Comparison of ENCODE assay signal across 16 cellular contexts in the genomic region with DNA sequence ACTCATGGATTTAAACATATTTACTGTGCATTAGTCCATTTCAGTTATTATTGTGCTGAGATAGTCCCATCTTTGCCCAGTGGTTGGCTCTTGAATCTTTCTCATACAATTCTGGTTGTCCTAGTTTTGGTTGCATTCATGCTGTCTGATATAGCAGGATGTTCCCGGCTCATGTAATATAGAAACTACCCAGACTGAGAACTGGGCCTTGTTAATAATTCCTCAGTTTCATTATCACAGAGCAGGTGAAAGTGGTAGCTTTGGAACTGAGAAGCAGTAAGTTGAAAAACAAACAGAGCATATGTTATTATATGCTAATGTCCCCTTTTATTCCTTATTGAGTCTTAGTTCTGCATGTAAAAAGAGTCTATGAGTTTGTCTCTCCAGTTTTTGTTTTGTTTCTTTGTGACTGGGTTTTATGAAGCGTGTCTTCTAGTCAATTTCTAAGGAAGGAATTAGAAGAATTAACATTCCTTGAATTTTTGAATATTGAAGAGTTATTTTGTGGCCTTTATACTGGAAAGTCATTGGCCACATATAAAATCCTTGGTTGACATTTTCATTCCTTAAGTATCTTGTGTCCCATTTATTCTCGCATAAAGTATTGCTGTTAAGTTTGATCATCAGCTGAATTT. TPM values are rescaled to one million over a fixed set of nuclear protein-coding genes. Genes with fewer than 3 reads are reported as not detected.
DNase-seq lines count a peak whose midpoint lies in the region; ATAC-seq and TF ChIP-seq lines count a peak whose summit lies in the region.
"Had no signal": no experiment of that assay in that cellular context is flagged by ENCODE, and none has a peak within 500 bp of the region (broad histone marks: within the 10 kb centered on the region; RNA-seq: fewer than 3 reads in every experiment).

No MANE protein-coding gene starts in this region.

- H3K27me3 Mint-ChIP-seq in activated CD8-positive, alpha-beta memory T cell treated with anti-CD3 and anti-CD28 coated beads, Interleukin-2, amount 10 ng/mL, durations not matched to agents 7 days and 5 days = no peaks in the 10 kb centered on the region

- H3K4me3 Mint-ChIP-seq in activated CD8-positive, alpha-beta memory T cell treated with anti-CD3 and anti-CD28 coated beads, Interleukin-2, amount 10 ng/mL, durations not matched to agents 7 days and 5 days = no peak overlapping the region
- H3K4me3 Mint-ChIP-seq: mesothelial cell of epicardium had no signal

- H3K27ac ChIP-seq in HUES6 (ENCODE audit: low read depth, low read length) (peak overlapping the region; percentile 40; the same call in 1 of the 2 replicates), osteoblast (ENCODE audit: low read depth, low read length) (peak overlapping the region; percentile 11)
- H3K27ac ChIP-seq: cardiac muscle cell, parathyroid adenoma, suprapubic skin had no signal

- no peaks in the 10 kb centered on the region for H3K9me3 Mint-ChIP-seq in activated CD8-positive, alpha-beta memory T cell treated with anti-CD3 and anti-CD28 coated beads, Interleukin-2, amount 10 ng/mL, durations not matched to agents 7 days and 5 days (ENCODE audit: low read depth)

- CTCF ChIA-PET in activated CD8-positive, alpha-beta memory T cell treated with anti-CD3 and anti-CD28 coated beads, Interleukin-2, amount 10 ng/mL, durations not matched to agents 7 days and 5 days (lab: Charles Lee) = no interaction called here

- ATAC-seq in activated CD8-positive, alpha-beta memory T cell treated with anti-CD3 and anti-CD28 coated beads, Interleukin-2, amount 10 ng/mL, durations not matched to agents 7 days and 5 days = peak; percentile 47
- ATAC-seq in GM21717 (IDR thresholded peaks at IDR 0.05; ENCODE audit: unreplicated experiment) (peak; percentile 75), SK-N-SH treated with all-trans-retinoic acid at 6 μM for 48 hours (no peak), HG02623 (IDR thresholded peaks at IDR 0.05; ENCODE audit: unreplicated experiment) (no peak), HG03521 (IDR thresholded peaks at IDR 0.05; ENCODE audit: unreplicated experiment) (no peak)
- ATAC-seq: HCT116 had no signal

- no peaks in the 10 kb centered on the region for H4K20me1 ChIP-seq in osteoblast (ENCODE audit: insufficient read depth, low read length)

- H3K9me3 ChIP-seq in HUES6 (ENCODE audit: control insufficient read depth, insufficient read depth, low read depth, low read length) = no peaks in the 10 kb centered on the region
- no peaks in the 10 kb centered on the region for H3K9me3 ChIP-seq in osteoblast (ENCODE audit: low read depth, low read length)
- H3K9me3 ChIP-seq: suprapubic skin had no signal

- H3K27ac Mint-ChIP-seq in activated CD8-positive, alpha-beta memory T cell treated with anti-CD3 and anti-CD28 coated beads, Interleukin-2, amount 10 ng/mL, durations not matched to agents 7 days and 5 days = peak overlapping the region; percentile 1
- H3K27ac Mint-ChIP-seq: mesothelial cell of epicardium had no signal

- no peak for TF ChIP-seq CTCF in osteoblast (IDR thresholded peaks at IDR 0.05; ENCODE audit: extremely low read depth, low read depth, low read length)

- peaks cover 29% of the 10 kb centered on the region for H3K4me1 Mint-ChIP-seq in activated CD8-positive, alpha-beta memory T cell treated with anti-CD3 and anti-CD28 coated beads, Interleukin-2, amount 10 ng/mL, durations not matched to agents 7 days and 5 days
- H3K4me1 Mint-ChIP-seq: mesothelial cell of epicardium had no signal

- H3K36me3 Mint-ChIP-seq in activated CD8-positive, alpha-beta memory T cell treated with anti-CD3 and anti-CD28 coated beads, Interleukin-2, amount 10 ng/mL, durations not matched to agents 7 days and 5 days = peaks cover 59% of the 10 kb centered on the region

- H3K27me3 ChIP-seq in HUES6 (ENCODE audit: control insufficient read depth, insufficient read depth, low read length) (no peaks in the 10 kb centered on the region), osteoblast (ENCODE audit: insufficient read depth, low read length) (no peaks in the 10 kb centered on the region)
- H3K27me3 ChIP-seq: cardiac muscle cell, suprapubic skin had no signal

- H3K36me3 ChIP-seq in HUES6 (ENCODE audit: control insufficient read depth, insufficient read depth, low read length) (peaks cover 94% of the 10 kb centered on the region), osteoblast (ENCODE audit: insufficient read depth, low read length) (peaks cover 59% of the 10 kb centered on the region)

- DNase-seq in activated CD8-positive, alpha-beta memory T cell treated with anti-CD3 and anti-CD28 coated beads, Interleukin-2, amount 10 ng/mL, durations not matched to agents 7 days and 5 days = no peak
- no peak for DNase-seq in activated CD8-positive, alpha-beta memory T cell treated with anti-CD3 and anti-CD28 coated beads, Interleukin-2, amount 50 U/mL, for 48 hours
- DNase-seq in osteoblast (ENCODE audit: insufficient read length, low spot score, missing footprints) = no peak
- DNase-seq: activated naive CD4-positive, alpha-beta T cell; IMR-90; NCI-H1048 had no signal

- no peak overlapping the region for H2AFZ ChIP-seq in osteoblast (ENCODE audit: low read length)
- H2AFZ ChIP-seq: parathyroid adenoma had no signal

- H3K9ac ChIP-seq in HUES6 (ENCODE audit: low read length) = no peak overlapping the region
- H3K9ac ChIP-seq: parathyroid adenoma had no signal

- H3K4me3 ChIP-seq in HUES6 (ENCODE audit: low read depth, low read length) (no peak overlapping the region), osteoblast (ENCODE audit: insufficient read depth, low read length) (no peak overlapping the region)
- H3K4me3 ChIP-seq: cardiac muscle cell, suprapubic skin had no signal

- H3K4me1 ChIP-seq in HUES6 (ENCODE audit: control insufficient read depth, insufficient read depth, low read length) (peaks cover 6% of the 10 kb centered on the region; the same call in 1 of the 2 replicates), osteoblast (ENCODE audit: insufficient read depth, low read length) (no peaks in the 10 kb centered on the region)
- H3K4me1 ChIP-seq: parathyroid adenoma, suprapubic skin had no signal

- no peak overlapping the region for H3K4me2 ChIP-seq in osteoblast (ENCODE audit: insufficient read depth, low read length)

- H3K79me2 ChIP-seq in osteoblast (ENCODE audit: insufficient read depth, low read length) = peaks cover 3% of the 10 kb centered on the region
- H3K79me2 ChIP-seq: parathyroid adenoma had no signal

TF ChIP-seq in SK-N-SH treated with all-trans-retinoic acid at 6 μM for 48 hours, 23 proteins besides CTCF, POLR2A, EP300 and RAD21:
- no peak for TF ChIP-seq ISL1 (CRISPR knock-in tag; IDR thresholded peaks at IDR 0.05)
- no peak for TF ChIP-seq ZFP30 (CRISPR knock-in tag; IDR thresholded peaks at IDR 0.05)
- TF ChIP-seq ARNTL (CRISPR knock-in tag; IDR thresholded peaks at IDR 0.05; ENCODE audit: borderline replicate concordance, low read depth) = no peak
TF ChIP-seq in SK-N-SH treated with all-trans-retinoic acid at 6 μM for 48 hours: peak in this region for 0.

RNA-seq across cellular contexts. Expression of a gene that starts 43.3 kb away (rescaled TPM):
- total RNA-seq in activated CD8-positive, alpha-beta memory T cell treated with anti-CD3 and anti-CD28 coated beads, Interleukin-2, amount 10 ng/mL, durations not matched to agents 7 days and 5 days = 10 to 100 TPM; 45.0 to 62.1 TPM
- 11.2 and 15.9 TPM in 2 replicates for total RNA-seq in osteoblast

RNA-seq across cellular contexts. Expression of a gene that starts 44.4 kb away (rescaled TPM):
- 10 to 100 TPM; 29.0 to 34.1 TPM for total RNA-seq in activated CD8-positive, alpha-beta memory T cell treated with anti-CD3 and anti-CD28 coated beads, Interleukin-2, amount 10 ng/mL, durations not matched to agents 7 days and 5 days
- total RNA-seq in osteoblast = 75.7 and 95.9 TPM in 2 replicates

Comparison
In these comparisons a context has a peak if more than half of its experiments do, and no peak if none do; other contexts are left out.
1. ATAC-seq: peak in activated CD8-positive, alpha-beta memory T cell treated with anti-CD3 and anti-CD28 coated beads, Interleukin-2, amount 10 ng/mL, durations not matched to agents 7 days and 5 days (single experiment) and GM21717 (single experiment); none in SK-N-SH treated with all-trans-retinoic acid at 6 μM for 48 hours (single experiment), HG02623 (single experiment) and HG03521 (single experiment).